21 cellular contexts compared by ENCODE assay signal in the genomic region with DNA sequence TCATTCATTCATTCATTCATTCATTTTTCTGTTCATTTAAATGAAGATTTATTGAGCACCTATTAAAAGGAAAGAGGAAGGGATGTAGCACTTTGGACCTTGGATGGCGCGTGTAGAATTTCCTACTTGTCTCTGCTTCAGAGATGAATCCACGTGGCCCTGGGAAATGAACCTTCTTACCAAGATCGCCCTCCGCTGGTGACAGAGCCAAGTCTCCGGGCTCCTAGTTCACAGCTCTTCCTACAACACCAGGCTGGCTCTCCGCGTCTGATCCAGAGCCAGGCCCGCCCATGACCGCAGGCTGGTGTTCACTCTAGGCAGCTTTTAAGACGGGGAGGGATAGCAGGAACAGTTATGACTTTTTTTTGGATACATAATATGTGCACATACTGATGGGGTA.
DNase-seq lines count a peak whose midpoint lies in the region; ATAC-seq and TF ChIP-seq lines count a peak whose summit lies in the region.
"Had no signal": no experiment of that assay in that cellular context is flagged by ENCODE, and none has a peak within 500 bp of the region (broad histone marks: within the 10 kb centered on the region; RNA-seq: fewer than 3 reads in every experiment).

No MANE protein-coding gene starts in this region.

- 33 to 46% methylated on average over 11 of the region's 11 CpGs for WGBS in lower leg skin, 2 donors

- TF ChIP-seq POLR2A in lower leg skin (IDR thresholded peaks at IDR 0.05): no peak

- TF ChIP-seq CTCF in lower leg skin (IDR thresholded peaks at IDR 0.05) (no peak), foreskin fibroblast (IDR thresholded peaks at IDR 0.05; ENCODE audit: low read depth, low read length) (no peak)

- H3K4me3 ChIP-seq in lower leg skin (ENCODE audit: low read depth, poor library complexity, severe bottlenecking) (no peak overlapping the region), foreskin fibroblast (ENCODE audit: low read depth in 1 of 2, low read length in 2 of 2) (no peak overlapping the region)
- H3K4me3 ChIP-seq: upper lobe of left lung had no signal

- DNase-seq in Daoy (ENCODE audit: low read depth) (peak; percentile 79), HT1080 (ENCODE audit: low read depth) (peak; percentile 8), cerebellar cortex (ENCODE audit: low spot score) (peak; percentile 17), lower leg skin (ENCODE audit: low spot score in 2 of 2) (peak; percentile 34 to 85), NCI-H2107 (lab: John Stamatoyannopoulos, UW) (no peak), foreskin fibroblast (no peak)
- DNase-seq: activated CD8-positive, alpha-beta T cell treated with anti-CD3 and anti-CD28 coated beads for 36 hours; activated naive CD4-positive, alpha-beta T cell treated with anti-CD3 and anti-CD28 coated beads, Interleukin-2, amount 50 U/mL, for 16 hours; activated T-cell treated with anti-CD3 and anti-CD28 coated beads, Interleukin-2, amount 50 U/mL, for 24 hours; BE2C; effector memory CD8-positive, alpha-beta T cell; GDM1; kidney; mesenchymal stem cell; natural killer cell; NCI-H1694; OCI-M1; SHP77; stimulated activated CD4-positive, alpha-beta T cell treated with anti-CD3 and anti-CD28 coated beads, Interleukin-2, amount 100 ng/mL, for 24 hours; upper lobe of left lung had no signal

- intact Hi-C loops in lower leg skin (cut with DNase I; ENCODE audit: low total_unique reads): loop anchor here (10.0 kb wide), 1 partner anchor 222 kb away; no protein-coding TSS in a partner anchor

- ATAC-seq in HG02759 (IDR thresholded peaks at IDR 0.05; ENCODE audit: unreplicated experiment): no peak
- ATAC-seq: activated CD8-positive, alpha-beta T cell treated with anti-CD3 and anti-CD28 coated beads for 36 hours; effector memory CD8-positive, alpha-beta T cell; natural killer cell had no signal

Comparison
In these comparisons a context has a peak if more than half of its experiments do, and no peak if none do; other contexts are left out.
1. DNase-seq: peak in Daoy (single experiment), HT1080 (single experiment), cerebellar cortex (single experiment) and lower leg skin (2 of 2); none in NCI-H2107 (single experiment) and foreskin fibroblast (0 of 2).